31 cellular contexts compared by ENCODE assay signal in genomic region chr4:5120067-5120466, GRCh38.
"Had no signal": no experiment of that assay in that cellular context is flagged by ENCODE, and none has a peak within 500 bp of the region (broad histone marks: within the 10 kb centered on the region; RNA-seq: fewer than 3 reads in every experiment).

No MANE protein-coding gene starts in this region.

- H3K36me3 Mint-ChIP-seq: activated CD4-positive, alpha-beta memory T cell treated with anti-CD3 and anti-CD28 coated beads for 36 hours; activated naive CD4-positive, alpha-beta T cell treated with anti-CD3 and anti-CD28 coated beads, Interleukin-2, amount 10 ng/mL, durations not matched to agents 7 days and 5 days; activated naive CD8-positive, alpha-beta T cell had no signal

- ATAC-seq: activated naive CD8-positive, alpha-beta T cell treated with anti-CD3 and anti-CD28 coated beads, Interleukin-2, amount 50 U/mL, for 24 hours had no signal

- H3K27ac ChIP-seq: brain microvascular endothelial cell, Peyer's patch, SJSA1, VCaP had no signal

- H3K4me1 Mint-ChIP-seq: activated B cell treated with CpG ODN at 0.5 μM for 24 hours; activated naive CD4-positive, alpha-beta T cell treated with anti-CD3 and anti-CD28 coated beads, Interleukin-2, amount 10 ng/mL, durations not matched to agents 7 days and 5 days; activated naive CD8-positive, alpha-beta T cell treated with anti-CD3 and anti-CD28 coated beads, Interleukin-2, amount 50 U/mL, for 24 hours had no signal

- H3K9me3 Mint-ChIP-seq: activated B cell treated with CpG ODN at 0.5 μM for 24 hours; activated CD4-positive, alpha-beta memory T cell treated with anti-CD3 and anti-CD28 coated beads for 36 hours; activated naive CD8-positive, alpha-beta T cell treated with anti-CD3 and anti-CD28 coated beads, Interleukin-2, amount 50 U/mL, for 24 hours had no signal

- H3K27me3 Mint-ChIP-seq: activated B cell treated with CpG ODN at 0.5 μM for 24 hours; activated CD4-positive, alpha-beta memory T cell treated with anti-CD3 and anti-CD28 coated beads for 36 hours; activated naive CD4-positive, alpha-beta T cell treated with anti-CD3 and anti-CD28 coated beads, Interleukin-2, amount 10 ng/mL, durations not matched to agents 7 days and 5 days; activated naive CD8-positive, alpha-beta T cell treated with anti-CD3 and anti-CD28 coated beads, Interleukin-2, amount 50 U/mL, for 24 hours had no signal

- H3K9me3 ChIP-seq: MG63, Peyer's patch, SJSA1 had no signal

- H3K4me3 Mint-ChIP-seq: activated B cell treated with CpG ODN at 0.5 μM for 24 hours; activated CD4-positive, alpha-beta memory T cell treated with anti-CD3 and anti-CD28 coated beads for 36 hours; activated naive CD4-positive, alpha-beta T cell treated with anti-CD3 and anti-CD28 coated beads, Interleukin-2, amount 10 ng/mL, durations not matched to agents 7 days and 5 days; activated naive CD8-positive, alpha-beta T cell; activated naive CD8-positive, alpha-beta T cell treated with anti-CD3 and anti-CD28 coated beads, Interleukin-2, amount 50 U/mL, for 24 hours had no signal

- H3K4me3 ChIP-seq: MG63, Peyer's patch, SJSA1 had no signal

- H3K27ac Mint-ChIP-seq: activated B cell treated with CpG ODN at 0.5 μM for 24 hours; activated CD4-positive, alpha-beta memory T cell treated with anti-CD3 and anti-CD28 coated beads for 36 hours; activated naive CD4-positive, alpha-beta T cell treated with anti-CD3 and anti-CD28 coated beads, Interleukin-2, amount 10 ng/mL, durations not matched to agents 7 days and 5 days; activated naive CD8-positive, alpha-beta T cell; activated naive CD8-positive, alpha-beta T cell treated with anti-CD3 and anti-CD28 coated beads, Interleukin-2, amount 50 U/mL, for 24 hours had no signal

- H3K27me3 ChIP-seq: brain microvascular endothelial cell, MG63, Peyer's patch, SJSA1 had no signal

- DNase-seq: activated B cell treated with CpG ODN at 0.5 μM for 24 hours; activated CD4-positive, alpha-beta memory T cell treated with anti-CD3 and anti-CD28 coated beads for 36 hours; activated CD4-positive, alpha-beta T cell treated with anti-CD3 and anti-CD28 coated beads for 4 hours; activated CD4-positive, alpha-beta T cell treated with anti-CD3 and anti-CD28 coated beads, Interleukin-2, amount 50 U/mL, for 1 hour; activated CD4-positive, CD25-positive, alpha-beta regulatory T cell treated with anti-CD3 and anti-CD28 coated beads, Interleukin-2, amount 50 U/mL, for 72 hours; activated CD8-positive, alpha-beta memory T cell treated with anti-CD3 and anti-CD28 coated beads, Interleukin-2, amount 50 U/mL, for 48 hours; activated effector memory CD4-positive, alpha-beta T cell treated with Interleukin-2 at 50 U/mL for 16 hours; activated naive CD4-positive, alpha-beta T cell treated with anti-CD3 and anti-CD28 coated beads, Interleukin-2, amount 10 ng/mL, durations not matched to agents 7 days and 5 days; activated naive CD8-positive, alpha-beta T cell treated with anti-CD3 and anti-CD28 coated beads, Interleukin-2, amount 50 U/mL, for 24 hours; activated T-cell treated with anti-CD3 and anti-CD28 coated beads, Interleukin-2, amount 50 U/mL, for 48 hours; anterior cingulate cortex; brain microvascular endothelial cell; central memory CD4-positive, alpha-beta T cell; MG63; NCI-H1048; NCI-H1105 treated with DMSO at 0.1 percent for 48 hours; NCI-H1436; NCI-H1694; NCI-H1930; NCI-H2081 treated with DMSO at 0.1 percent for 48 hours; NCI-H345; NCI-H524 treated with DMSO at 0.1 percent for 48 hours; Peyer's patch; RPMI8226; SHP77 treated with DMSO at 0.1 percent for 48 hours; T-helper 1 cell; T-helper 2 cell; T-helper 9 cell had no signal

- H3K4me1 ChIP-seq: Peyer's patch, SJSA1 had no signal

- H3K36me3 ChIP-seq: brain microvascular endothelial cell, MG63, Peyer's patch, SJSA1 had no signal
